Comparison of ENCODE assay signal across 8 cellular contexts in the genomic region with DNA sequence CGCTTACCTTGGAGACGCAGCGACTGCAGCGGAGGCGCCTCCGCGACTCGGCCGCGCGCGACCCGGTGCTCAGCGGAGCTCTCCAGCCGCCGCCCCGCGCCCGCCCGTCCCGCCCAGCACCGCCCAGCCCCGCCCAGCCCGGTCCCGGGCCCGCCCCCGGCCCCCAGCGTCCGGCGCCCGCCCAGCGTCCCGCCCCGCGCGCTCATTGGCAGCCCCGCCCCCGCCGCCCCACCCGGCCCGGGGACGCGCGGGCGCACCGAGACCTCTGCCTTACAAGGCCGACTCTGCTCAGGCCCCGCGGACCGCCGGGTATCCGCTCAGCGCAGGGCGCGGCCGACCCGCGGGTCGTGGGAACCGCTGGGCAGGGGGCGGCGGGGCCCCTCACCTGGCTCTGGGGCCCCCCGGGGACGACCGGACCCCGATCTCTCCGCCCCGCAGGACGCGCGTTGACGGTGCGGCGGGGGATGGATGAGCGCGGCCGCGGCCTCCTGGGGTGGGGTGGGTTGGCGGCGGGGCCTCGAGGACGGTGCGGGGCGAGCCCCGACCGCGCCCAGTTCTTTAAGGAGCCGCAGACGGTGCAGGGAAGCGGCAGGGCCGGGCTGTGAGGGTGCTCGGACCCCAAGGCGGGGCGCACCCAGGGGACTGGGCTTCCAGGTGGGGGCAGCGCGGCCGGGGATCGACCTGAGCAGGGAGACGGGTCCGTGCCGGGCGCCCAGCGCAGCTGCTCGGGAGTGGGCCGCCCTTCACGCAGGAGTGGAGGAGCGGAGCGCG. TPM values are rescaled to one million over a fixed set of nuclear protein-coding genes. Genes with fewer than 3 reads are reported as not detected.
DNase-seq lines count a peak whose midpoint lies in the region; ATAC-seq, FAIRE-seq and TF ChIP-seq lines count a peak whose summit lies in the region.
"Not testable (repeated sequence)": the region's sequence is repeated elsewhere in the genome, so short reads cannot be mapped to it uniquely, and the experiment has no call there.

A gene (minus strand): TSS at position 82 of the 771 bp plus-strand sequence. CDS start 15,292 bp downstream, outside the sequence.

- peak within 1 kb of the TSS in 1 of 2 donors; percentile 53 for H3K4me3 ChIP-seq in kidney (ENCODE audit: low read length in 2 of 2)
- H3K4me3 ChIP-seq in skin epidermis, result peak within 1 kb of the TSS; percentile 29 to 60 (median 41)

- DNase-seq in NCI-H460 (ENCODE audit: extremely low read depth, low read depth) (peak; percentile 77), cerebellum (ENCODE audit: low spot score) (peak; percentile 95), kidney (peak; percentile 96)
- peak; percentile 70 to 76 for DNase-seq in activated CD4-positive, alpha-beta T cell treated with anti-CD3 and anti-CD28 coated beads, Interleukin-2, amount 50 U/mL, for 24 hours (ENCODE audit: low read depth in 1 of 2, low spot score in 1 of 2)

- peak within 1 kb of the TSS; percentile 56 for H3K27ac ChIP-seq in 22Rv1
- not testable (repeated sequence) for H3K27ac ChIP-seq in kidney (ENCODE audit: low read depth in 2 of 2, low read length in 2 of 2)
- H3K27ac ChIP-seq in skin epidermis, result peak within 1 kb of the TSS in 4 of 21 experiments; percentile 23 to 74 (median 56)

- not testable (repeated sequence) for H3K9me3 ChIP-seq in kidney (ENCODE audit: control insufficient read depth in 1 of 2, low read length in 2 of 2)

- peak within 1 kb of the TSS in 1 of 2 donors; percentile 58 for H3K9ac ChIP-seq in kidney (ENCODE audit: low read length in 2 of 2)

- FAIRE-seq in kidney (lab: Jason Lieb, UNC), result not testable (repeated sequence)

- intact Hi-C loops in kidney (cut with DNase I), result not testable (repeated sequence)

- not testable (repeated sequence) for TF ChIP-seq CTCF in 22Rv1 (IDR thresholded peaks at IDR 0.05); kidney (IDR thresholded peaks at IDR 0.05; ENCODE audit: borderline replicate concordance, extremely low read depth, insufficient read depth)

- not testable (repeated sequence) for H3K4me1 ChIP-seq in kidney (ENCODE audit: control insufficient read depth in 1 of 2, insufficient read depth in 1 of 2, low read depth in 1 of 2, low read length in 2 of 2)

- H3K36me3 ChIP-seq in kidney (ENCODE audit: control insufficient read depth in 1 of 2, insufficient read depth in 2 of 2, low read length in 2 of 2), result not testable (repeated sequence)

- ATAC-seq in GM18907 (IDR thresholded peaks at IDR 0.05; ENCODE audit: unreplicated experiment) (peak; percentile 74), HG03108 (IDR thresholded peaks at IDR 0.05; ENCODE audit: unreplicated experiment) (peak; percentile 62)

RNA-seq across cellular contexts. Expression of the gene that starts here (rescaled TPM):
- total RNA-seq in NCI-H460 (2014; rRNA removed; shearing (Covaris generic)), result 0.54 and 0.63 TPM in 2 replicates
- polyA plus RNA-seq in NCI-H460 (2014; cell fraction: nucleus; rRNA removed), result 0.13 and 0.45 TPM in 2 replicates
- total RNA-seq in cerebellum (12.2 TPM), kidney (6.9 TPM)
- polyA plus RNA-seq in kidney (ENCODE audit: insufficient read depth, low read depth, low replicate concordance), result 5.8 TPM

Comparison
In these comparisons a context has a peak if more than half of its experiments do, and no peak if none do; other contexts are left out.
1. Peak in DNase-seq in NCI-H460; RNA of the gene not detected or under 1 TPM.